8 cellular contexts compared by ENCODE assay signal in the genomic region with DNA sequence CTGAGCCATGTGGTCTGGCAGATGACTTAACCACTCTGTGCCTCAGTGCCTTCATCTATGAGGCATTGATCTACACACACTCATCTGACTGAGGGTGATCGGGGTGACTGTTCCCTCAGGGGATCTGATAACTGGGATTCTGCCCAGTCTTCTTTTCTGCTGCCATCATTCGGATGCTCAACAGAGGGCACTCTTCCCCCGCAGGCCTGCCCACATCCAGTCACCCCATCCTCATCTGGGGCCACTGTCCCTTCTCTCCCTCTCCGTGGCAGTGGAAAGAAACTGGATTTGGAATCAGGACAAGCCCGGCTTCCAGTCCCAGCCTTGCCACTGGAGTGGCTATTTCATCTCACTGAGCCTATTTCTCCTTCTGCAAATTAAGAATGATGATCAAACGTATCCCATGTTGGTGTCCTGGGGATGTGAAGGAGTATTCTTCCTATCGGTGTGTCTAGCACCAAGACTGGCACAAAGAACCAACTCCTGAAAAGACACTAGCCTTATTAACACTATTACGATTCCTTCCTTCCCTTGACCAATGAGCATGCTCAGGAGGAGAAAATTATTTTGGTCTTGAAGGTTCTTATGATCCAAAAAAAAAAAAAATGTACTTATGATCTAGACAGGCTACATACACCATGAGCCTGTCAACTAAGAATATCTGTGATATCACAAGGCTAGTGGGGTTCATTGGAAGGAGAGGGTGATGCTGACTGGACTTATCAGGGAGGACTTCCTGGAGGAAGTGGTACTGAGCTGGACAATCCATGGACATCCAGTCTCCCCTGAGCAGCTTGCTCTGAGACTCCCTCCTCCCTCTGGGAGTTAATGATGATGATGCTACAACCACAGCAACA. TPM values are rescaled to one million over a fixed set of nuclear protein-coding genes. Genes with fewer than 3 reads are reported as not detected.
DNase-seq lines count a peak whose midpoint lies in the region; ATAC-seq and TF ChIP-seq lines count a peak whose summit lies in the region.
"Not testable (repeated sequence)": the region's sequence is repeated elsewhere in the genome, so short reads cannot be mapped to it uniquely, and the experiment has no call there.

No MANE protein-coding gene starts in this region.

- not testable (repeated sequence) for H3K4me3 ChIP-seq in choroid plexus epithelial cell (ENCODE audit: low read depth, low read length); neural progenitor cell; upper lobe of left lung

- not testable (repeated sequence) for H2AFZ ChIP-seq in neural progenitor cell (replicated peaks)

- TF ChIP-seq POLR2A in upper lobe of left lung (IDR thresholded peaks at IDR 0.05), result not testable (repeated sequence)

- H3F3A ChIP-seq in neural progenitor cell (ENCODE audit: low read depth), result not testable (repeated sequence)

- H4K20me1 ChIP-seq in neural progenitor cell (ENCODE audit: low read depth), result not testable (repeated sequence)

- H3K27ac ChIP-seq in RWPE1, neural progenitor cell, upper lobe of left lung: not testable (repeated sequence)

- not testable (repeated sequence) for H3K36me3 Mint-ChIP-seq in HFFc6 (ENCODE audit: low read depth); neural progenitor cell

- H3K27me3 Mint-ChIP-seq in HFFc6 (ENCODE audit: insufficient read depth), result peaks cover 13% of the 10 kb centered on the region
- H3K27me3 Mint-ChIP-seq in neural progenitor cell (ENCODE audit: insufficient read depth, low read depth), result not testable (repeated sequence)

- not testable (repeated sequence) for H3K9ac ChIP-seq in neural progenitor cell

- peaks cover 15% of the 10 kb centered on the region for H3K27me3 ChIP-seq in neural progenitor cell
- not testable (repeated sequence) for H3K27me3 ChIP-seq in upper lobe of left lung

- H3K4me1 Mint-ChIP-seq in HFFc6 (ENCODE audit: low read depth), result peaks cover 13% of the 10 kb centered on the region
- H3K4me1 Mint-ChIP-seq in neural progenitor cell, result not testable (repeated sequence)

- H3K36me3 ChIP-seq in neural progenitor cell, upper lobe of left lung: not testable (repeated sequence)

- intact Hi-C loops in left ventricle myocardium superior (cut with micrococcal nuclease), result not testable (repeated sequence)

- ATAC-seq in left ventricle myocardium superior, result peak; percentile 71
- ATAC-seq in upper lobe of left lung (ENCODE audit: low FRiP score in 2 of 2), result peak; percentile 71 to 77

- not testable (repeated sequence) for H3K4me1 ChIP-seq in neural progenitor cell, upper lobe of left lung

- not testable (repeated sequence) for H3K27ac Mint-ChIP-seq in HFFc6, neural progenitor cell

- H3K9me3 ChIP-seq in neural progenitor cell (ENCODE audit: low read depth); upper lobe of left lung: not testable (repeated sequence)

- not testable (repeated sequence) for H3K4me2 ChIP-seq in neural progenitor cell

- WGBS in upper lobe of left lung, 2 donors, result 27 to 31% methylated on average over 5 to 6 of the region's 8 CpGs

- CTCF ChIA-PET in RWPE1 (lab: Yijun Ruan, JAX), result not testable (repeated sequence)

- POLR2A ChIA-PET in RWPE1 (lab: Yijun Ruan, JAX; ENCODE audit: low non-redundant PET), result not testable (repeated sequence)

- TF ChIP-seq CTCF in HFFc6 (IDR thresholded peaks at IDR 0.05), result peak; percentile 60
- TF ChIP-seq CTCF in RWPE1 (conservative IDR thresholded peaks at IDR 0.05; ENCODE audit: low read depth), result peak; percentile 16; the same call in 1 of the 2 replicates
- peak; percentile 38 for TF ChIP-seq CTCF in choroid plexus epithelial cell (conservative IDR thresholded peaks at IDR 0.05; ENCODE audit: low read depth, low read length)
- TF ChIP-seq CTCF in neural progenitor cell (IDR thresholded peaks at IDR 0.05), result peak; percentile 37
- TF ChIP-seq CTCF in upper lobe of left lung (IDR thresholded peaks at IDR 0.05), result not testable (repeated sequence)

- DNase-seq in COLO668 (lab: John Stamatoyannopoulos, UW; ENCODE audit: unreplicated experiment), result peak; percentile 18
- not testable (repeated sequence) for DNase-seq in HFFc6; RWPE1 (ENCODE audit: low spot score); choroid plexus epithelial cell (ENCODE audit: low read depth); left ventricle myocardium superior; neural progenitor cell (ENCODE audit: low spot score); upper lobe of left lung
- DNase-seq in activated T-cell treated with anti-CD3 and anti-CD28 coated beads, Interleukin-2, amount 50 U/mL, for 1 hour, result peak; percentile 29

- H3K79me2 ChIP-seq in neural progenitor cell (ENCODE audit: low read depth), result not testable (repeated sequence)

- not testable (repeated sequence) for H3K4me3 Mint-ChIP-seq in HFFc6, neural progenitor cell

- TF ChIP-seq EP300 in upper lobe of left lung (IDR thresholded peaks at IDR 0.05), result not testable (repeated sequence)

- H3K9me3 Mint-ChIP-seq in HFFc6, neural progenitor cell: not testable (repeated sequence)

RNA-seq across cellular contexts. Expression of a gene that starts 17.4 kb away (rescaled TPM):
- total RNA-seq in HFFc6 (2021; fragmentation: NEBNext Ultra II Directional; extraction: Animal tissue kit (Norgen Biotek cat#: 25700)), result 1 to 10 TPM in 1 of 6 experiments, under 1 TPM in 5; 0.45 to 1.2 (median 0.54) TPM
- total RNA-seq in left ventricle myocardium superior, result 1.0 TPM
- 0.22 and 0.43 TPM in 2 replicates for total RNA-seq in neural progenitor cell (ENCODE audit: low replicate concordance)
- total RNA-seq in upper lobe of left lung, result 1 to 10 TPM in 3 of 6 donors, under 1 TPM in 2, not detected in 1; 0.34 to 2.4 (median 2.1) TPM

RNA-seq across cellular contexts. Expression of a gene that starts 27.5 kb away (rescaled TPM):
- total RNA-seq in HFFc6 (2021; fragmentation: NEBNext Ultra II Directional; extraction: Animal tissue kit (Norgen Biotek cat#: 25700)), result 10 to 100 TPM; 13.7 to 15.1 (median 14.4) TPM
- total RNA-seq in left ventricle myocardium superior, result 15.6 TPM
- total RNA-seq in neural progenitor cell (ENCODE audit: low replicate concordance), result 14.8 and 17.7 TPM in 2 replicates
- total RNA-seq in upper lobe of left lung, result 10 to 100 TPM; 12.6 to 27.2 (median 16.9) TPM
